ENCODE assay signal across 3 cellular contexts in genomic region chr2:207090389-207090788, GRCh38.
TF ChIP-seq lines count a peak whose summit lies in the region.

No MANE protein-coding gene starts in this region.

TF ChIP-seq in SK-N-SH, 30 proteins besides CTCF, POLR2A, EP300 and RAD21 (continued from another document and continues in another):
- TF ChIP-seq USF2 (IDR thresholded peaks at IDR 0.05; ENCODE audit: borderline replicate concordance, low read depth, low read length) (no peak), FOXM1 (IDR thresholded peaks at IDR 0.05; ENCODE audit: low read depth) (no peak), RFX5 (IDR thresholded peaks at IDR 0.05; ENCODE audit: low read length) (no peak), CHD2 (IDR thresholded peaks at IDR 0.05; ENCODE audit: low read length, partially characterized antibody) (no peak), SIN3A (IDR thresholded peaks at IDR 0.05; ENCODE audit: borderline replicate concordance, low read depth, low read length) (no peak), RCOR1 (IDR thresholded peaks at IDR 0.05; ENCODE audit: low read length) (no peak), MEF2A (IDR thresholded peaks at IDR 0.05; ENCODE audit: borderline replicate concordance, low read depth) (no peak), EZH2phosphoT487 (IDR thresholded peaks at IDR 0.05; ENCODE audit: borderline replicate concordance, low read depth) (no peak), YY1 (IDR thresholded peaks at IDR 0.05; ENCODE audit: low read depth) (no peak), REST (IDR thresholded peaks at IDR 0.05; ENCODE audit: low read depth, low read length) (no peak), TCF12 (IDR thresholded peaks at IDR 0.05) (no peak), FOXJ3 (CRISPR knock-in tag; IDR thresholded peaks at IDR 0.05) (no peak), TEAD4 (IDR thresholded peaks at IDR 0.05; ENCODE audit: borderline replicate concordance, insufficient read depth) (no peak), USF1 (IDR thresholded peaks at IDR 0.05; ENCODE audit: borderline replicate concordance, low read depth) (no peak)

TF ChIP-seq in SK-N-SH treated with all-trans-retinoic acid at 6 μM for 48 hours, 23 proteins besides CTCF, POLR2A, EP300 and RAD21 (continued from another document):
- no peak for TF ChIP-seq TSHZ2 (CRISPR knock-in tag; IDR thresholded peaks at IDR 0.05)
- no peak for TF ChIP-seq SNAI2 (CRISPR knock-in tag; IDR thresholded peaks at IDR 0.05)
- no peak for TF ChIP-seq PATZ1 (CRISPR knock-in tag; IDR thresholded peaks at IDR 0.05; ENCODE audit: borderline replicate concordance)
- TF ChIP-seq ARNTL (CRISPR knock-in tag; IDR thresholded peaks at IDR 0.05; ENCODE audit: borderline replicate concordance, low read depth), result no peak
- no peak for TF ChIP-seq GLIS3 (CRISPR knock-in tag; IDR thresholded peaks at IDR 0.05)
- TF ChIP-seq ZNF70 (CRISPR knock-in tag; IDR thresholded peaks at IDR 0.05), result no peak
- no peak for TF ChIP-seq ZC3H10 (CRISPR knock-in tag; IDR thresholded peaks at IDR 0.05)
- no peak for TF ChIP-seq CREB5 (CRISPR knock-in tag; IDR thresholded peaks at IDR 0.05; ENCODE audit: low read depth)
- no peak for TF ChIP-seq PPARA (CRISPR knock-in tag; IDR thresholded peaks at IDR 0.05; ENCODE audit: borderline replicate concordance)

TF ChIP-seq in GM23338, 12 proteins besides CTCF, POLR2A, EP300 and RAD21 (continued from another document):
- no peak for TF ChIP-seq ZNF462 (CRISPR knock-in tag; IDR thresholded peaks at IDR 0.05)
- TF ChIP-seq ZNF114 (CRISPR knock-in tag; IDR thresholded peaks at IDR 0.05), result no peak
- TF ChIP-seq CREB1 (CRISPR knock-in tag; IDR thresholded peaks at IDR 0.05; ENCODE audit: low read depth), result no peak
- TF ChIP-seq NANOG (IDR thresholded peaks at IDR 0.05; ENCODE audit: borderline replicate concordance), result no peak
- TF ChIP-seq REST (IDR thresholded peaks at IDR 0.05; ENCODE audit: unreplicated experiment), result no peak
- TF ChIP-seq STAT1 (IDR thresholded peaks at IDR 0.05; ENCODE audit: unreplicated experiment), result no peak
- no peak for TF ChIP-seq ETS1 (IDR thresholded peaks at IDR 0.05)
- no peak for TF ChIP-seq EZH2 (IDR thresholded peaks at IDR 0.05; ENCODE audit: low read depth, unreplicated experiment)
- no peak for TF ChIP-seq POLR2AphosphoS5 (IDR thresholded peaks at IDR 0.05; ENCODE audit: low read depth)
- no peak for TF ChIP-seq ZNF331 (CRISPR knock-in tag; IDR thresholded peaks at IDR 0.05; ENCODE audit: low read depth)
